ENCODE assay signal across 8 cellular contexts in genomic region chr2:113324684-113325160, GRCh38. TPM values are rescaled to one million over a fixed set of nuclear protein-coding genes. Genes with fewer than 3 reads are reported as not detected.
A peak's percentile ranks its signal among the peaks of the same experiment; 100 is the strongest.
DNase-seq lines count a peak whose midpoint lies in the region; ATAC-seq and TF ChIP-seq lines count a peak whose summit lies in the region.

No MANE protein-coding gene starts in this region.

- peak; percentile 91 for DNase-seq in DMS 273 (lab: John Stamatoyannopoulos, UW; ENCODE audit: unreplicated experiment)
- DNase-seq in LNCaP clone FGC (ENCODE audit: low read depth), result no peak
- DNase-seq in SK-MEL-5 (ENCODE audit: low read depth, low spot score), result peak; percentile 40
- peak; percentile 56 for DNase-seq in activated naive CD8-positive, alpha-beta T cell treated with anti-CD3 and anti-CD28 coated beads, Interleukin-2, amount 50 U/mL, for 24 hours
- peak; percentile 50 to 79 (median 68) for DNase-seq in right cardiac atrium
- peak; percentile 67 for DNase-seq in sciatic nerve (ENCODE audit: low spot score)

- no peaks in the 10 kb centered on the region for H3K9me3 Mint-ChIP-seq in activated naive CD8-positive, alpha-beta T cell treated with anti-CD3 and anti-CD28 coated beads, Interleukin-2, amount 50 U/mL, for 24 hours

- H3K9me3 ChIP-seq in right cardiac atrium (ENCODE audit: control insufficient read depth, low read length), result no peaks in the 10 kb centered on the region

- H3K27me3 ChIP-seq in right cardiac atrium (ENCODE audit: control insufficient read depth, insufficient read depth), result no peaks in the 10 kb centered on the region

- H3K4me3 ChIP-seq in LNCaP clone FGC (ENCODE audit: low read depth, low read length) (peak overlapping the region; percentile 28; the same call in 1 of the 2 replicates), right cardiac atrium (ENCODE audit: low read length) (peak overlapping the region; percentile 88)

- peaks cover 5% of the 10 kb centered on the region for H3K4me1 ChIP-seq in right cardiac atrium (ENCODE audit: control insufficient read depth, insufficient read depth, low read length)

- H3K4me3 Mint-ChIP-seq in activated naive CD8-positive, alpha-beta T cell treated with anti-CD3 and anti-CD28 coated beads, Interleukin-2, amount 50 U/mL, for 24 hours, result peak overlapping the region; percentile 70

- H3K4me1 Mint-ChIP-seq in activated naive CD8-positive, alpha-beta T cell treated with anti-CD3 and anti-CD28 coated beads, Interleukin-2, amount 50 U/mL, for 24 hours, result peaks cover 21% of the 10 kb centered on the region

- no peak for TF ChIP-seq CTCF in LNCaP clone FGC (IDR thresholded peaks at IDR 0.05; ENCODE audit: control insufficient read depth, extremely low read depth, insufficient read depth)

- no peaks in the 10 kb centered on the region for H3K36me3 Mint-ChIP-seq in activated naive CD8-positive, alpha-beta T cell treated with anti-CD3 and anti-CD28 coated beads, Interleukin-2, amount 50 U/mL, for 24 hours (ENCODE audit: low read depth)

- in situ Hi-C loops in SK-MEL-5 (cut with HindIII; ENCODE audit: low pct_unique_long_range_greater_than_20kb, low sequenced_read_pairs), result no loop called here

- WGBS in right cardiac atrium, result under 1% methylated on average over 27 of the region's 27 CpGs

- peaks cover 10% of the 10 kb centered on the region for H3K27me3 Mint-ChIP-seq in activated naive CD8-positive, alpha-beta T cell treated with anti-CD3 and anti-CD28 coated beads, Interleukin-2, amount 50 U/mL, for 24 hours

- peak overlapping the region; percentile 33 for H3K27ac ChIP-seq in right cardiac atrium (ENCODE audit: low read length)

- no peak overlapping the region for H3K27ac Mint-ChIP-seq in activated naive CD8-positive, alpha-beta T cell treated with anti-CD3 and anti-CD28 coated beads, Interleukin-2, amount 50 U/mL, for 24 hours

- intact Hi-C loops in right cardiac atrium (cut with DNase I) (no loop called here), sciatic nerve (cut with DNase I) (no loop called here)

- ATAC-seq in activated naive CD8-positive, alpha-beta T cell treated with anti-CD3 and anti-CD28 coated beads, Interleukin-2, amount 50 U/mL, for 24 hours, result peak; percentile 69
- ATAC-seq in right cardiac atrium, result peak; percentile 87 to 88
- ATAC-seq in sciatic nerve, result peak; percentile 83
- ATAC-seq in HG03460 (IDR thresholded peaks at IDR 0.05; ENCODE audit: unreplicated experiment), result no peak
- no peak for ATAC-seq in HG02759 (IDR thresholded peaks at IDR 0.05; ENCODE audit: unreplicated experiment)

RNA-seq across cellular contexts. Expression of gene PAX8, which starts 46.0 kb away (rescaled TPM):
- 0.75 and 0.90 TPM in 2 replicates for total RNA-seq in SK-MEL-5 (2014; rRNA removed; shearing (Covaris generic))
- 3.6 and 4.6 TPM in 2 replicates for polyA plus RNA-seq in SK-MEL-5 (2015; cell fraction: cytosol; rRNA removed)
- polyA plus RNA-seq in SK-MEL-5 (2015; cell fraction: nucleus; rRNA removed), result 1.0 and 3.3 TPM in 2 replicates
- total RNA-seq in right cardiac atrium, result 1 to 10 TPM in 1 of 4 donors, under 1 TPM in 2, not detected in 1; 0.11 to 1.9 (median 0.68) TPM
- 0.05 TPM for polyA plus RNA-seq in right cardiac atrium
- 1.2 TPM for total RNA-seq in sciatic nerve

Comparison
In these comparisons a context has a peak if more than half of its experiments do, and no peak if none do; other contexts are left out.
1. ATAC-seq: peak in activated naive CD8-positive, alpha-beta T cell treated with anti-CD3 and anti-CD28 coated beads, Interleukin-2, amount 50 U/mL, for 24 hours (single experiment), right cardiac atrium (2 of 2) and sciatic nerve (single experiment); none in HG03460 (single experiment) and HG02759 (single experiment).